14 cellular contexts compared by ENCODE assay signal in the genomic region with DNA sequence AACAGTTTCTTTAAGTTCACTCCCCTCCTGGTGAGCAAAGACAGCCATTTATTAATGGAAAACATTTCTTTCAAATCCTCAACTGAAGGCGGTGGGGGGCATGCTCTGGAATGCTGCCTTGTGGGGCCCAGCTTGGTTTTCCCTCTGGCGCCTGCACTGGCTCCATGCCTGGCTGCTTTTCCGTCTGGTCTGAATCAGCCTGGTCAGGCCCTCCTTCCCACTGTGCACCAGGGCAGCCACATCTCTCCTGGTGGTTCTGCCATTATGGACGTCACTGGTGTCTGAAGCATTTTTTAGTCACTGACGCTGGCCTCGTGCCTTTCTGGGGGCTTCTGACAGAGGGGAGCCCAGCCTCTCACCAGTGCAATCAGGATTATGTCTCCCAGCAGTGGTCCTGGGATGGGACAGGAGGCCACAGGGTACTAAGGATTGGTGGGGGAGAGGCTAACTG. TPM values are rescaled to one million over a fixed set of nuclear protein-coding genes. Genes with fewer than 3 reads are reported as not detected.
DNase-seq lines count a peak whose midpoint lies in the region; ATAC-seq and TF ChIP-seq lines count a peak whose summit lies in the region.
"Had no signal": no experiment of that assay in that cellular context is flagged by ENCODE, and none has a peak within 500 bp of the region (broad histone marks: within the 10 kb centered on the region; RNA-seq: fewer than 3 reads in every experiment).

No MANE protein-coding gene starts in this region.

- H3K4me3 Mint-ChIP-seq in endodermal cell (no peak overlapping the region), neural crest cell (peak overlapping the region; percentile 39)
- H3K4me3 Mint-ChIP-seq: activated B cell treated with CpG ODN at 0.5 μM for 24 hours; activated T-cell treated with anti-CD3 and anti-CD28 coated beads, Interleukin-2, amount 50 U/mL, for 72 hours had no signal

- peaks cover 4% of the 10 kb centered on the region for H3K9me3 Mint-ChIP-seq in endodermal cell
- H3K9me3 Mint-ChIP-seq in neural crest cell = peaks cover 8% of the 10 kb centered on the region

- H3K36me3 Mint-ChIP-seq in endodermal cell (ENCODE audit: low read depth) = peaks cover 2% of the 10 kb centered on the region
- peaks cover 5% of the 10 kb centered on the region for H3K36me3 Mint-ChIP-seq in neural crest cell (ENCODE audit: low read depth)

- H3K4me1 Mint-ChIP-seq in endodermal cell = peaks cover 6% of the 10 kb centered on the region
- peaks cover 22% of the 10 kb centered on the region for H3K4me1 Mint-ChIP-seq in neural crest cell
- H3K4me1 Mint-ChIP-seq: activated B cell treated with CpG ODN at 0.5 μM for 24 hours had no signal

- WGBS in endodermal cell (ENCODE audit: insufficient coverage in 1 of 2, insufficient read length in 1 of 2), 2 experiments = 57 to 73% methylated on average over 6 of the region's 6 CpGs

- no peaks in the 10 kb centered on the region for H3K9me3 ChIP-seq in endodermal cell (ENCODE audit: control insufficient read depth, low read length)
- H3K9me3 ChIP-seq: right atrium auricular region, SJSA1 had no signal

- H3K9ac ChIP-seq in endodermal cell (ENCODE audit: extremely low read depth, low read length, poor library complexity, severe bottlenecking) = no peak overlapping the region

- DNase-seq in AG10803 (ENCODE audit: low read depth) = peak; percentile 63
- DNase-seq in NCI-H2227 treated with DMSO at 0.1 percent for 48 hours (lab: John Stamatoyannopoulos, UW) = peak; percentile 7
- peak; percentile 73 for DNase-seq in endodermal cell
- no peak for DNase-seq in neural crest cell (ENCODE audit: low read depth, low spot score)
- DNase-seq in DMS153 treated with DMSO at 0.1 percent for 48 hours (lab: John Stamatoyannopoulos, UW; ENCODE audit: unreplicated experiment) = no peak
- DNase-seq in epidermal melanocyte (ENCODE audit: insufficient read length, low spot score) = no peak
- DNase-seq in stimulated activated CD4-positive, alpha-beta T cell treated with anti-CD3 and anti-CD28 coated beads, Interleukin-4, amount 100 ng/mL, for 24 hours = no peak
- DNase-seq: activated B cell treated with CpG ODN at 0.5 μM for 24 hours; activated T-cell treated with anti-CD3 and anti-CD28 coated beads, Interleukin-2, amount 50 U/mL, for 72 hours; NCI-H510A treated with DMSO at 0.1 percent for 48 hours; trophoblast cell had no signal

- H3K27me3 ChIP-seq in endodermal cell (ENCODE audit: control insufficient read depth, insufficient read depth, low read length, poor library complexity, severe bottlenecking) = no peaks in the 10 kb centered on the region
- H3K27me3 ChIP-seq: right atrium auricular region, SJSA1 had no signal

- H3K27me3 Mint-ChIP-seq in endodermal cell (ENCODE audit: insufficient read depth) (no peaks in the 10 kb centered on the region), neural crest cell (ENCODE audit: low read depth) (no peaks in the 10 kb centered on the region)

- H3K4me3 ChIP-seq in AG10803 (ENCODE audit: low read length) (no peak overlapping the region), endodermal cell (ENCODE audit: low read length) (no peak overlapping the region)
- H3K4me3 ChIP-seq: right atrium auricular region, SJSA1 had no signal

- H3K4me1 ChIP-seq in endodermal cell (ENCODE audit: control insufficient read depth, insufficient read depth, low read length) = no peaks in the 10 kb centered on the region
- H3K4me1 ChIP-seq: right atrium auricular region had no signal

- H3K27ac ChIP-seq in endodermal cell (ENCODE audit: low read depth, low read length) = peak overlapping the region; percentile 97
- H3K27ac ChIP-seq: right atrium auricular region, SJSA1 had no signal

- H3K27ac Mint-ChIP-seq in endodermal cell (no peak overlapping the region), neural crest cell (ENCODE audit: unreplicated experiment) (peak overlapping the region; percentile 94)
- H3K27ac Mint-ChIP-seq: activated B cell treated with CpG ODN at 0.5 μM for 24 hours; activated T-cell treated with anti-CD3 and anti-CD28 coated beads, Interleukin-2, amount 50 U/mL, for 72 hours had no signal

- no peak for TF ChIP-seq CTCF in AG10803 (conservative IDR thresholded peaks at IDR 0.05; ENCODE audit: low read length)
- no peak for TF ChIP-seq CTCF in endodermal cell (conservative IDR thresholded peaks at IDR 0.05)
- TF ChIP-seq CTCF in neural crest cell (conservative IDR thresholded peaks at IDR 0.05) = no peak

- no peak for ATAC-seq in HG02610 (IDR thresholded peaks at IDR 0.05; ENCODE audit: unreplicated experiment)
- ATAC-seq: activated T-cell treated with anti-CD3 and anti-CD28 coated beads, Interleukin-2, amount 50 U/mL, for 72 hours had no signal

- no peaks in the 10 kb centered on the region for H3K36me3 ChIP-seq in endodermal cell (ENCODE audit: control insufficient read depth, insufficient read depth, low read length)
- H3K36me3 ChIP-seq: right atrium auricular region, SJSA1 had no signal

RNA-seq across cellular contexts. Expression of a gene that starts 57.6 kb away (rescaled TPM):
- total RNA-seq in endodermal cell (100 to 1,000 TPM; 188 to 216 TPM), neural crest cell (150 and 162 TPM in 2 replicates)
- polyA plus RNA-seq in endodermal cell (2013, experiment 1 of 2) = 90.5 TPM
- polyA plus RNA-seq in endodermal cell (2013, experiment 2 of 2) = 84.2 TPM

Comparison
In these comparisons a context has a peak if more than half of its experiments do, and no peak if none do; other contexts are left out.
1. DNase-seq: peak in AG10803 (single experiment), NCI-H2227 treated with DMSO at 0.1 percent for 48 hours (single experiment) and endodermal cell (single experiment); none in neural crest cell (single experiment), DMS153 treated with DMSO at 0.1 percent for 48 hours (single experiment), epidermal melanocyte (single experiment) and stimulated activated CD4-positive, alpha-beta T cell treated with anti-CD3 and anti-CD28 coated beads, Interleukin-4, amount 100 ng/mL, for 24 hours (single experiment).